Comparison of ENCODE assay signal across 20 cellular contexts in the genomic region with DNA sequence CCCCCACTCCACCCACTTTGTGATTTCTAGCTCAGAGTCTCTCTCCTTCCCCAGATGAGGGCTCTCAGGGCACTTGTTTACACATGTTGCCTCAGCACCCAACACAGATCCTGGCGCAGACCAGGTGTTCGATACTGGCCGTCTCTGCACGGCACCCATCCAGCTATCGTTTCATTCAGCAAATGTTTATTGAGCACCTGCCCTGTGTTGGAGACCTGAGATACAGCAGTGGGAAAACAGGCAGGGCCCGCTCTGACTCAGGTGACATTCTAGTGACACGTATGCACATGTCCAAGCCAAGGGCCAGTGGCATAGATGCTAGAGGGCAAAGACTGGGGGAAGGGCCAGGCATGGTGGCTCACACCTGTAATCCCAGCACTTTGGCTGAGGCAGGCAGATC.
DNase-seq lines count a peak whose midpoint lies in the region; ATAC-seq and TF ChIP-seq lines count a peak whose summit lies in the region.
"Had no signal": no experiment of that assay in that cellular context is flagged by ENCODE, and none has a peak within 500 bp of the region (broad histone marks: within the 10 kb centered on the region; RNA-seq: fewer than 3 reads in every experiment).

No MANE protein-coding gene starts in this region.

- intact Hi-C loops in body of pancreas (cut with DNase I) (no loop called here), sciatic nerve (cut with DNase I) (no loop called here)

- no peaks in the 10 kb centered on the region for H3K27me3 ChIP-seq in body of pancreas
- H3K27me3 ChIP-seq: BE2C, SJCRH30 had no signal

- H3K9me3 ChIP-seq in body of pancreas, result no peaks in the 10 kb centered on the region
- H3K9me3 ChIP-seq: BE2C, lower lobe of right lung, SJCRH30 had no signal

- H3K27ac Mint-ChIP-seq in progenitor cell of endocrine pancreas, result peak overlapping the region; percentile 83
- no peak overlapping the region for H3K27ac Mint-ChIP-seq in nephron progenitor cell
- H3K27ac Mint-ChIP-seq: activated CD4-positive, alpha-beta memory T cell treated with anti-CD3 and anti-CD28 coated beads, Interleukin-2, amount 10 ng/mL, durations not matched to agents 7 days and 5 days; activated naive CD8-positive, alpha-beta T cell treated with anti-CD3 and anti-CD28 coated beads, Interleukin-2, amount 10 ng/mL, durations not matched to agents 7 days and 5 days; activated T-helper 2 cell treated with anti-CD3 and anti-CD28 coated beads, Interferon-gamma antibody, Interleukin-2, Interleukin-4, amounts not matched to agents 10 μg/mL and 5 μg/mL and 100 μg/mL, durations not matched to agents 14 hours and 24 hours and 36 hours; T-cell had no signal

- ATAC-seq in body of pancreas, result peak; percentile 12
- no peak for ATAC-seq in HG03342 (IDR thresholded peaks at IDR 0.05; ENCODE audit: unreplicated experiment)
- no peak for ATAC-seq in sciatic nerve
- ATAC-seq: GM12878, lower lobe of right lung, Panc1 had no signal

- 36 to 44% methylated on average over 5 to 7 of the region's 7 CpGs for WGBS in body of pancreas, 2 donors

- no peaks in the 10 kb centered on the region for H3K36me3 Mint-ChIP-seq in progenitor cell of endocrine pancreas (ENCODE audit: insufficient read depth)
- no peaks in the 10 kb centered on the region for H3K36me3 Mint-ChIP-seq in nephron progenitor cell (ENCODE audit: low read depth)
- H3K36me3 Mint-ChIP-seq: activated naive CD8-positive, alpha-beta T cell treated with anti-CD3 and anti-CD28 coated beads, Interleukin-2, amount 10 ng/mL, durations not matched to agents 7 days and 5 days; T-cell had no signal

- H3K4me3 Mint-ChIP-seq in progenitor cell of endocrine pancreas (ENCODE audit: low read depth) (no peak overlapping the region), nephron progenitor cell (no peak overlapping the region)
- H3K4me3 Mint-ChIP-seq: activated CD4-positive, alpha-beta memory T cell treated with anti-CD3 and anti-CD28 coated beads, Interleukin-2, amount 10 ng/mL, durations not matched to agents 7 days and 5 days; activated naive CD8-positive, alpha-beta T cell treated with anti-CD3 and anti-CD28 coated beads, Interleukin-2, amount 10 ng/mL, durations not matched to agents 7 days and 5 days; T-cell had no signal

- H3K4me3 ChIP-seq in body of pancreas, result no peak overlapping the region
- H3K4me3 ChIP-seq: GM12878, lower lobe of right lung, SJCRH30 had no signal

- no peak overlapping the region for H3K27ac ChIP-seq in body of pancreas
- H3K27ac ChIP-seq: lower lobe of right lung, SJCRH30 had no signal

- no peaks in the 10 kb centered on the region for H3K36me3 ChIP-seq in body of pancreas (replicated peaks in 1 of 2; ENCODE audit: insufficient read depth in 1 of 2, low read depth in 2 of 2)
- H3K36me3 ChIP-seq: BE2C, lower lobe of right lung, SJCRH30 had no signal

- H3K9me3 Mint-ChIP-seq in progenitor cell of endocrine pancreas (ENCODE audit: low read depth) (no peaks in the 10 kb centered on the region), nephron progenitor cell (no peaks in the 10 kb centered on the region)
- H3K9me3 Mint-ChIP-seq: activated CD4-positive, alpha-beta memory T cell treated with anti-CD3 and anti-CD28 coated beads, Interleukin-2, amount 10 ng/mL, durations not matched to agents 7 days and 5 days; activated naive CD8-positive, alpha-beta T cell treated with anti-CD3 and anti-CD28 coated beads, Interleukin-2, amount 10 ng/mL, durations not matched to agents 7 days and 5 days; activated T-helper 2 cell treated with anti-CD3 and anti-CD28 coated beads, Interferon-gamma antibody, Interleukin-2, Interleukin-4, amounts not matched to agents 10 μg/mL and 5 μg/mL and 100 μg/mL, durations not matched to agents 14 hours and 24 hours and 36 hours; T-cell had no signal

- no peak for TF ChIP-seq POLR2A in body of pancreas (IDR thresholded peaks at IDR 0.05)

- H3K27me3 Mint-ChIP-seq in progenitor cell of endocrine pancreas, result peaks cover 30% of the 10 kb centered on the region
- peaks cover 40% of the 10 kb centered on the region for H3K27me3 Mint-ChIP-seq in nephron progenitor cell (ENCODE audit: low read depth, poor library complexity)

- peaks cover 21% of the 10 kb centered on the region for H3K4me1 ChIP-seq in body of pancreas

- DNase-seq in NCI-H2107 treated with DMSO at 0.1 percent for 48 hours (lab: John Stamatoyannopoulos, UW; ENCODE audit: unreplicated experiment), result peak; percentile 50
- DNase-seq in NCI-H2107 (lab: John Stamatoyannopoulos, UW), result no peak
- DNase-seq in NCI-H1105 treated with DMSO at 0.1 percent for 48 hours (lab: John Stamatoyannopoulos, UW), result peak; percentile 75
- peak; percentile 22 to 77 (median 42) for DNase-seq in body of pancreas
- no peak for DNase-seq in progenitor cell of endocrine pancreas (ENCODE audit: low spot score, unreplicated experiment)
- no peak for DNase-seq in sciatic nerve (ENCODE audit: low spot score)
- DNase-seq in nephron progenitor cell, result no peak
- DNase-seq: activated CD4-positive, alpha-beta memory T cell treated with anti-CD3 and anti-CD28 coated beads, Interleukin-2, amount 10 ng/mL, durations not matched to agents 7 days and 5 days; activated CD4-positive, CD25-positive, alpha-beta regulatory T cell treated with anti-CD3 and anti-CD28 coated beads, Interleukin-2, amount 50 U/mL, for 72 hours; activated naive CD8-positive, alpha-beta T cell treated with anti-CD3 and anti-CD28 coated beads, Interleukin-2, amount 10 ng/mL, durations not matched to agents 7 days and 5 days; BE2C; Karpas-422; lower lobe of right lung; NCI-H446 treated with DMSO at 0.1 percent for 48 hours; SJCRH30; T-cell had no signal

- H3K4me1 Mint-ChIP-seq in progenitor cell of endocrine pancreas (ENCODE audit: low read depth) (peaks cover 6% of the 10 kb centered on the region), nephron progenitor cell (peaks cover 21% of the 10 kb centered on the region)
- H3K4me1 Mint-ChIP-seq: activated CD4-positive, alpha-beta memory T cell treated with anti-CD3 and anti-CD28 coated beads, Interleukin-2, amount 10 ng/mL, durations not matched to agents 7 days and 5 days; T-cell had no signal

- TF ChIP-seq CTCF in body of pancreas (IDR thresholded peaks at IDR 0.05) (no peak), progenitor cell of endocrine pancreas (IDR thresholded peaks at IDR 0.05; ENCODE audit: unreplicated experiment) (no peak), nephron progenitor cell (IDR thresholded peaks at IDR 0.05) (no peak)

Comparison
In these comparisons a context has a peak if more than half of its experiments do, and no peak if none do; other contexts are left out.
1. DNase-seq: peak in NCI-H2107 treated with DMSO at 0.1 percent for 48 hours (single experiment), NCI-H1105 treated with DMSO at 0.1 percent for 48 hours (single experiment) and body of pancreas (4 of 4); none in NCI-H2107 (single experiment), progenitor cell of endocrine pancreas (single experiment), sciatic nerve (single experiment) and nephron progenitor cell (single experiment).